In the genomic region with DNA sequence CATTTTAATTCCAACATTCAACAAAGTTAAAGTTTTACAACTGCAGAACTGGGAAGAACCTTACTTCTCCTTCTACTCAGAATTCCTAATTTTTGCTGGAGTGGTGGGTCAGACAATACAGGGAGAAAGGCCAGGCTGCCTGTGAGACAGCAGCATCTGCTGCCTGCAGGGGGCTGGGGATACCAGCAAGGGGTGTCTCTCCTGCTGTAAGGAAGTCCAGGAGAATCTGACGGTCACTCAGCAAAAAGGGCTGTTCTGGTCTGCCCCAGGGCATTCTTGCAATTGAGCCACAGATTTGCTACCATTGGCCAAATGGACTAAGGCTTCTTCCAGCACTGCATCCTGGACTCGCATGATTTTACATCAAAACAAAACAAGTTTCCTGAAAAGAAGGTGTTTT, we compare ENCODE assay signal across 16 cellular contexts.
DNase-seq lines count a peak whose midpoint lies in the region; ATAC-seq, FAIRE-seq and TF ChIP-seq lines count a peak whose summit lies in the region.
"Had no signal": no experiment of that assay in that cellular context is flagged by ENCODE, and none has a peak within 500 bp of the region (broad histone marks: within the 10 kb centered on the region; RNA-seq: fewer than 3 reads in every experiment).

No MANE protein-coding gene starts in this region.

- H3K4me3 ChIP-seq in HepG2 (replicated peaks in 1 of 3; ENCODE audit: insufficient read depth in 1 of 3, low read depth in 2 of 3, low read length in 3 of 3) (no peak overlapping the region), right lobe of liver (no peak overlapping the region), keratinocyte (ENCODE audit: control insufficient read depth in 2 of 3, extremely low read depth in 1 of 3, insufficient read depth in 2 of 3, low read depth in 1 of 3, low read length in 3 of 3) (no peak overlapping the region), urinary bladder (ENCODE audit: low read depth, low read length) (peak overlapping the region; percentile 2)
- H3K4me3 ChIP-seq: A549, MG63, upper lobe of right lung had no signal

- H3K79me2 ChIP-seq in HepG2 (ENCODE audit: insufficient read depth, low read length) (no peaks in the 10 kb centered on the region), keratinocyte (ENCODE audit: control insufficient read depth, insufficient read depth, low read length) (no peaks in the 10 kb centered on the region)

- H3K27me3 Mint-ChIP-seq in brain, result peaks cover 10% of the 10 kb centered on the region
- H3K27me3 Mint-ChIP-seq: activated CD4-positive, alpha-beta T cell treated with anti-CD3 and anti-CD28 coated beads for 36 hours; activated T-cell treated with anti-CD3 and anti-CD28 coated beads, Interleukin-2, amount 50 U/mL, for 24 hours; T-cell had no signal

- H3K9ac ChIP-seq in HepG2 (ENCODE audit: insufficient read depth, low read depth, low read length), result no peak overlapping the region
- no peak overlapping the region for H3K9ac ChIP-seq in keratinocyte (ENCODE audit: control insufficient read depth, extremely low read depth, insufficient read depth, low read length)

- H4K20me1 ChIP-seq in HepG2 (ENCODE audit: insufficient read depth, low read length) (no peaks in the 10 kb centered on the region), keratinocyte (ENCODE audit: control insufficient read depth, extremely low read depth, insufficient read depth, low read length) (no peaks in the 10 kb centered on the region)

- no peaks in the 10 kb centered on the region for H3K9me1 ChIP-seq in keratinocyte (ENCODE audit: control insufficient read depth, extremely low read depth, insufficient read depth, low read length)

- dilution Hi-C loops in keratinocyte (cut with MboI; ENCODE audit: extremely low pct_ligation_motif_present, low sequenced_read_pairs), result no loop called here

- POLR2A ChIA-PET in HepG2 (lab: Yijun Ruan, JAX), result no interaction called here

- H3K4me2 ChIP-seq in HepG2 (ENCODE audit: low read depth, low read length), result no peak overlapping the region
- H3K4me2 ChIP-seq in keratinocyte (ENCODE audit: control insufficient read depth, extremely low read depth, insufficient read depth, low read depth, low read length), result peak overlapping the region; percentile 59
- H3K4me2 ChIP-seq: A549 had no signal

- TF ChIP-seq RAD21 in HepG2 (CRISPR knock-in tag; IDR thresholded peaks at IDR 0.05), result no peak

- H3K27ac ChIP-seq in HepG2 (ENCODE audit: extremely low read length, insufficient read depth, low read length) (no peak overlapping the region), right lobe of liver (no peak overlapping the region), keratinocyte (ENCODE audit: control insufficient read depth, insufficient read depth, low read length) (no peak overlapping the region), urinary bladder (ENCODE audit: low read depth) (no peak overlapping the region)
- H3K27ac ChIP-seq: A549, upper lobe of right lung had no signal

- no peak for FAIRE-seq in HepG2 (lab: Jason Lieb, UNC)
- no peak for FAIRE-seq in keratinocyte (lab: Jason Lieb, UNC)
- FAIRE-seq: A549 had no signal

- CTCF ChIA-PET in HepG2 (lab: Yijun Ruan, JAX; ENCODE audit: low intra/inter-chr PET ratio, low total read pairs), result no interaction called here

- H3K9me3 Mint-ChIP-seq in brain, result peaks cover 12 to 27% (median 20%) of the 10 kb centered on the region in 5 experiments

- BruUV-seq in HepG2 (replicated peaks; lab: Mats Ljungman, UMichigan), result no TSS peak

- no peak for TF ChIP-seq POLR2A in HepG2 (IDR thresholded peaks at IDR 0.05; ENCODE audit: insufficient read depth in 1 of 2, low read depth in 2 of 2, low read length in 2 of 2)
- no peak for TF ChIP-seq POLR2A in right lobe of liver (IDR thresholded peaks at IDR 0.05)

- TF ChIP-seq CTCF in HepG2 (CRISPR knock-in tag; IDR thresholded peaks at IDR 0.05) (no peak), right lobe of liver (IDR thresholded peaks at IDR 0.05) (no peak), brain (conservative IDR thresholded peaks at IDR 0.05) (peak in 1 of 2 experiments; percentile 45), keratinocyte (optimal IDR thresholded peaks at IDR 0.05 in 1 of 3, IDR thresholded peaks at IDR 0.05 in 1 of 3, conservative IDR thresholded peaks at IDR 0.05 in 1 of 3; ENCODE audit: extremely low read depth in 1 of 3, insufficient read depth in 2 of 3, low read length in 3 of 3) (no peak)

- H3K9me3 ChIP-seq in HepG2 (ENCODE audit: low read length) (peaks cover 4% of the 10 kb centered on the region; the same call in 1 of the 2 replicates), right lobe of liver (no peaks in the 10 kb centered on the region), keratinocyte (ENCODE audit: control insufficient read depth, low read depth, low read length) (no peaks in the 10 kb centered on the region)
- H3K9me3 ChIP-seq: A549, MG63, upper lobe of right lung had no signal

- DNase-seq in HepG2 (ENCODE audit: low spot score), result no peak
- DNase-seq in right lobe of liver, result no peak
- no peak for DNase-seq in keratinocyte (ENCODE audit: low read depth, low spot score)
- no peak for DNase-seq in inferior parietal cortex (ENCODE audit: extremely low spot score)
- DNase-seq in NCI-H2029 (lab: John Stamatoyannopoulos, UW), result no peak
- DNase-seq: activated CD4-positive, alpha-beta T cell treated with anti-CD3 and anti-CD28 coated beads for 36 hours; activated T-cell treated with anti-CD3 and anti-CD28 coated beads, Interleukin-2, amount 50 U/mL, for 24 hours; DMS 273 treated with DMSO at 0.1 percent for 48 hours; effector CD8-positive, alpha-beta T cell; T-cell; upper lobe of right lung had no signal

- H3K27ac Mint-ChIP-seq in brain, result peak overlapping the region in 3 of 5 experiments; percentile 70 to 82 (median 78)
- H3K27ac Mint-ChIP-seq: activated CD4-positive, alpha-beta T cell treated with anti-CD3 and anti-CD28 coated beads for 36 hours; activated T-cell treated with anti-CD3 and anti-CD28 coated beads, Interleukin-2, amount 50 U/mL, for 24 hours; T-cell had no signal

- TF ChIP-seq EP300 in HepG2 (IDR thresholded peaks at IDR 0.05; ENCODE audit: low read depth in 2 of 2, low read length in 2 of 2), result no peak
- TF ChIP-seq EP300 in HepG2 (CRISPR knock-in tag; IDR thresholded peaks at IDR 0.05; ENCODE audit: borderline replicate concordance), result no peak

- peaks cover 4% of the 10 kb centered on the region for H3K36me3 Mint-ChIP-seq in brain
- H3K36me3 Mint-ChIP-seq: T-cell had no signal

- H3K36me3 ChIP-seq in HepG2 (replicated peaks in 1 of 2; ENCODE audit: control insufficient read depth in 1 of 2, insufficient read depth in 2 of 2, low read length in 2 of 2) (no peaks in the 10 kb centered on the region), right lobe of liver (no peaks in the 10 kb centered on the region), keratinocyte (ENCODE audit: control insufficient read depth in 2 of 2, extremely low read depth in 1 of 2, insufficient read depth in 2 of 2, low read length in 2 of 2) (no peaks in the 10 kb centered on the region), urinary bladder (ENCODE audit: insufficient read depth) (no peaks in the 10 kb centered on the region)
- H3K36me3 ChIP-seq: MG63, upper lobe of right lung had no signal

- WGBS in HepG2 (ENCODE audit: low lambda C conversion rate), result 15% methylated on average over 2 of the region's 2 CpGs
- 100% methylated on average over 1 of the region's 2 CpGs for WGBS in right lobe of liver (ENCODE audit: insufficient coverage, low coverage, low lambda C conversion rate, missing lambda C conversion rate)
- 71% methylated on average over 2 of the region's 2 CpGs for WGBS in urinary bladder

- intact Hi-C loops in HepG2 (cut with micrococcal nuclease; ENCODE audit: unreplicated experiment) (no loop called here), right lobe of liver (cut with DNase I) (no loop called here)

- in situ Hi-C loops in HepG2 (cut with HindIII; ENCODE audit: extremely low pct_ligation_motif_present, low pct_unique_long_range_greater_than_20kb), result no loop called here

- H3K27me3 ChIP-seq in HepG2 (ENCODE audit: control insufficient read depth in 1 of 2, insufficient read depth in 2 of 2, low read length in 2 of 2) (no peaks in the 10 kb centered on the region), right lobe of liver (no peaks in the 10 kb centered on the region), keratinocyte (ENCODE audit: control insufficient read depth, extremely low read depth, insufficient read depth, low read length) (no peaks in the 10 kb centered on the region)
- H3K27me3 ChIP-seq: MG63, upper lobe of right lung had no signal

- ATAC-seq in HepG2, result peak; percentile 47; the same call in 1 of the 3 replicates
- no peak for ATAC-seq in right lobe of liver
- ATAC-seq in GM21723 (IDR thresholded peaks at IDR 0.05; ENCODE audit: unreplicated experiment), result no peak
- ATAC-seq: A549; activated CD4-positive, alpha-beta T cell treated with anti-CD3 and anti-CD28 coated beads for 36 hours; T-cell had no signal

- H2AFZ ChIP-seq in HepG2 (ENCODE audit: low read length), result no peak overlapping the region
- H2AFZ ChIP-seq in keratinocyte (ENCODE audit: control insufficient read depth, low read length), result no peak overlapping the region

- H3K4me1 ChIP-seq in HepG2 (ENCODE audit: insufficient read depth, low read length), result no peaks in the 10 kb centered on the region
- no peaks in the 10 kb centered on the region for H3K4me1 ChIP-seq in right lobe of liver
- H3K4me1 ChIP-seq in keratinocyte (ENCODE audit: control insufficient read depth, extremely low read depth, insufficient read depth, low read length), result peaks cover 24% of the 10 kb centered on the region
- no peaks in the 10 kb centered on the region for H3K4me1 ChIP-seq in urinary bladder (ENCODE audit: insufficient read depth)
- H3K4me1 ChIP-seq: A549 had no signal

- H3K4me1 Mint-ChIP-seq in brain, result peaks cover 50% of the 10 kb centered on the region
- H3K4me1 Mint-ChIP-seq: activated CD4-positive, alpha-beta T cell treated with anti-CD3 and anti-CD28 coated beads for 36 hours; T-cell had no signal

- peak overlapping the region in 3 of 5 experiments; percentile 32 to 33 (median 33) for H3K4me3 Mint-ChIP-seq in brain
- H3K4me3 Mint-ChIP-seq: activated CD4-positive, alpha-beta T cell treated with anti-CD3 and anti-CD28 coated beads for 36 hours; activated T-cell treated with anti-CD3 and anti-CD28 coated beads, Interleukin-2, amount 50 U/mL, for 24 hours; T-cell had no signal

TF ChIP-seq in HepG2, 621 proteins besides CTCF, POLR2A, EP300 and RAD21 (continues in another document):
- no peak for TF ChIP-seq ZNF383 (CRISPR knock-in tag; IDR thresholded peaks at IDR 0.05; ENCODE audit: borderline replicate concordance)
- TF ChIP-seq SRF (IDR thresholded peaks at IDR 0.05; ENCODE audit: low read depth, low read length), result no peak
- TF ChIP-seq ZNF224 (CRISPR knock-in tag; IDR thresholded peaks at IDR 0.05), result no peak
- no peak for TF ChIP-seq LCORL (IDR thresholded peaks at IDR 0.05)
- TF ChIP-seq LCORL (CRISPR knock-in tag; IDR thresholded peaks at IDR 0.05), result no peak
